1 cellular context compared by ENCODE assay signal in the genomic region with DNA sequence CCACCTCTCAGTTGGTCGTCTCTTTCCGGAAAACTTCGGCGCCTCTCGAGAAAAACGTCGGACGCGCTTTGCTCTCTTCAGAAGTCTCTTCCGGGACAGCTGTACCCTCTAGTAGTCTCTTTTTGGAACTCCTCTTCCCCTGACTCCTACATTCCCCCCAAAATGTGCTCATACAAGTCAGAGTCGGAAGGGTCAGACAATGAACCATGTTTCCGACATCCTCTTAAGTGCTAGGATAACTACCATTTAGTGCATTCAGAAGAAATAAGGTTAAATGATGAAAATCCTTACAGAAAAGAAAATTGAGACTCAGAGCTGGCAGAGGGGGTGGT.
TF ChIP-seq lines count a peak whose summit lies in the region.

No MANE protein-coding gene starts in this region.

TF ChIP-seq in SK-N-SH, 30 proteins besides CTCF, POLR2A, EP300 and RAD21 (continued from another document):
- TF ChIP-seq, protein P1, sequence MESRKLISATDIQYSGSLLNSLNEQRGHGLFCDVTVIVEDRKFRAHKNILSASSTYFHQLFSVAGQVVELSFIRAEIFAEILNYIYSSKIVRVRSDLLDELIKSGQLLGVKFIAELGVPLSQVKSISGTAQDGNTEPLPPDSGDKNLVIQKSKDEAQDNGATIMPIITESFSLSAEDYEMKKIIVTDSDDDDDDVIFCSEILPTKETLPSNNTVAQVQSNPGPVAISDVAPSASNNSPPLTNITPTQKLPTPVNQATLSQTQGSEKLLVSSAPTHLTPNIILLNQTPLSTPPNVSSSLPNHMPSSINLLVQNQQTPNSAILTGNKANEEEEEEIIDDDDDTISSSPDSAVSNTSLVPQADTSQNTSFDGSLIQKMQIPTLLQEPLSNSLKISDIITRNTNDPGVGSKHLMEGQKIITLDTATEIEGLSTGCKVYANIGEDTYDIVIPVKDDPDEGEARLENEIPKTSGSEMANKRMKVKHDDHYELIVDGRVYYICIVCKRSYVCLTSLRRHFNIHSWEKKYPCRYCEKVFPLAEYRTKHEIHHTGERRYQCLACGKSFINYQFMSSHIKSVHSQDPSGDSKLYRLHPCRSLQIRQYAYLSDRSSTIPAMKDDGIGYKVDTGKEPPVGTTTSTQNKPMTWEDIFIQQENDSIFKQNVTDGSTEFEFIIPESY (IDR thresholded peaks at IDR 0.05; ENCODE audit: borderline replicate concordance, low read depth) = no peak
- peak; percentile 53 for TF ChIP-seq TAF1 (IDR thresholded peaks at IDR 0.05; ENCODE audit: borderline replicate concordance, low read depth, low read length)
- TF ChIP-seq POLR2AphosphoS5 (IDR thresholded peaks at IDR 0.05; ENCODE audit: low read depth, low read length) = peak; percentile 85
- TF ChIP-seq RCOR1 (IDR thresholded peaks at IDR 0.05; ENCODE audit: low read length) = no peak
TF ChIP-seq in SK-N-SH: peak in this region for 4.
